ENCODE assay signal across 9 cellular contexts in the genomic region with DNA sequence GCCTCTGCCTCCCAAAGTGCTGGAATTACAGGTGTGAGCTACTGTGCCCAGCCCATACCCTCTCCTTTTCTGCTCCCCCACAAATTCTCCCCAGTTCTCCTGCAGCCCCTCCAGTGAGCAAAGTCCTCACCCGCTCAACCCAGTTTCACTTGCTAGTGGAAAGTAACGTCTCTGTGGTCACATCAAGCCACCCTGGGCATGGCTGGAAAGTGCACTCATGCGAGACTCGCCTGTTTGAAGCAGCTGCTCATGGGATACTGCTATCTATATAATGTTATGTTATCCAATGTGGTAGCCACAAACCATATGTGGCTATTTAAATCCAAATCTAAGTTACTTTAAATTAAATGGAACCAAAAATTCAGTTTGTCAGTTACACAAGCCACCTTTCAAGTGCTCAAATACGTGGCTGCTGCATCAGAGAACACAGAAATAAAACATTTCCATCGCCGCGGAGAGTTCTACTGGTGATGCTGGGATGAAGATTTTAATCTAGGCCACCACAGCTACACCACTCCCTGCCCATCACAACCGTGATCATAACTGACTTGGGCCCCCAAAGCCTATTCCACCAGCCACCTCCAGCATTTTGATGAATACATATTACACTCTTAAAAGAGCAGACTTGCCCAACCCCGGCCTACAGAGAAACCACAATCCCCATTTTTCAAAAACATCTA.
DNase-seq lines count a peak whose midpoint lies in the region; ATAC-seq and TF ChIP-seq lines count a peak whose summit lies in the region.
"Had no signal": no experiment of that assay in that cellular context is flagged by ENCODE, and none has a peak within 500 bp of the region (broad histone marks: within the 10 kb centered on the region; RNA-seq: fewer than 3 reads in every experiment).

No MANE protein-coding gene starts in this region.

- H4K20me1 ChIP-seq in DND-41 (ENCODE audit: insufficient read depth, low read length) (no peaks in the 10 kb centered on the region), mammary epithelial cell (ENCODE audit: insufficient read depth, low read length) (no peaks in the 10 kb centered on the region)

- dilution Hi-C loops in mammary epithelial cell (cut with HindIII; ENCODE audit: low sequenced_read_pairs): no loop called here

- DNase-seq in DND-41 (peak; percentile 71), MV-4-11 (lab: John Stamatoyannopoulos, UW) (peak; percentile 82), mammary epithelial cell (no peak), trophoblast cell (no peak), T-helper 9 cell (no peak), GOT3 (lab: John Stamatoyannopoulos, UW) (no peak), activated gamma-delta T cell treated with Interleukin-2 at 50 U/mL for 16 hours (no peak), left ventricle myocardium inferior (no peak)
- DNase-seq: NCI-H1436 had no signal

- H2BK120ac ChIP-seq in trophoblast cell (ENCODE audit: insufficient read depth, low read length, poor library complexity): peak overlapping the region; percentile 97

- peaks cover 63% of the 10 kb centered on the region for H3K79me1 ChIP-seq in trophoblast cell (ENCODE audit: low read length)

- H3K36me3 ChIP-seq in DND-41 (ENCODE audit: insufficient read depth, low read length) (no peaks in the 10 kb centered on the region), mammary epithelial cell (ENCODE audit: insufficient read depth, low read length) (no peaks in the 10 kb centered on the region), trophoblast cell (ENCODE audit: control insufficient read depth in 1 of 2, insufficient read depth in 2 of 2, low read length in 2 of 2) (no peaks in the 10 kb centered on the region), left ventricle myocardium inferior (no peaks in the 10 kb centered on the region)

- H2AK5ac ChIP-seq in trophoblast cell (ENCODE audit: low read length): peak overlapping the region; percentile 96

- peak overlapping the region; percentile 83 for H4K8ac ChIP-seq in trophoblast cell (ENCODE audit: low read depth, low read length)

- peak overlapping the region; percentile 97 for H4K91ac ChIP-seq in trophoblast cell (ENCODE audit: low read depth, low read length)

- H3K23ac ChIP-seq in trophoblast cell (ENCODE audit: low read length): no peak overlapping the region

- H3K4me3 ChIP-seq in DND-41 (ENCODE audit: low read depth in 1 of 2, low read length in 2 of 2): no peak overlapping the region
- no peak overlapping the region for H3K4me3 ChIP-seq in mammary epithelial cell (replicated peaks in 1 of 3; ENCODE audit: insufficient read depth in 1 of 3, low read depth in 2 of 3, low read length in 3 of 3)
- no peak overlapping the region for H3K4me3 ChIP-seq in trophoblast cell (ENCODE audit: low read depth, low read length)
- no peak overlapping the region for H3K4me3 ChIP-seq in left ventricle myocardium inferior

- H3K4ac ChIP-seq in trophoblast cell (ENCODE audit: low read depth, low read length): peak overlapping the region; percentile 73

- H3K79me2 ChIP-seq in DND-41 (ENCODE audit: insufficient read depth, low read length) (no peaks in the 10 kb centered on the region), mammary epithelial cell (ENCODE audit: insufficient read depth, low read length) (no peaks in the 10 kb centered on the region), trophoblast cell (ENCODE audit: control insufficient read depth, insufficient read depth, low read length, poor library complexity) (peaks cover 14% of the 10 kb centered on the region)

- in situ Hi-C loops in mammary epithelial cell (cut with MboI; ENCODE audit: low sequenced_read_pairs in 2 of 2): no loop called here

- WGBS in mammary epithelial cell (ENCODE audit: low coverage, missing lambda C conversion rate): 78% methylated on average over 10 of the region's 10 CpGs
- no CpG with 5 or more reads among the region's 10 CpGs for WGBS in trophoblast cell (ENCODE audit: extremely low coverage, insufficient coverage, insufficient read length)

- peak; percentile 80 for ATAC-seq in DND-41 (ENCODE audit: insufficient read depth, low read depth)

- CTCF ChIA-PET in mammary epithelial cell (lab: Charles Lee; ENCODE audit: low non-redundant PET): no interaction called here

- peak overlapping the region; percentile 99 for H2BK12ac ChIP-seq in trophoblast cell (ENCODE audit: low read length)

- no peak for TF ChIP-seq CTCF in DND-41 (IDR thresholded peaks at IDR 0.05; ENCODE audit: borderline replicate concordance, extremely low read depth, low read length, poor library complexity, severe bottlenecking)
- no peak for TF ChIP-seq CTCF in mammary epithelial cell (conservative IDR thresholded peaks at IDR 0.05 in 1 of 2, IDR thresholded peaks at IDR 0.05 in 1 of 2; ENCODE audit: extremely low read depth in 1 of 2, insufficient read depth in 1 of 2, low read depth in 1 of 2, low read length in 2 of 2)
- TF ChIP-seq CTCF in left ventricle myocardium inferior (IDR thresholded peaks at IDR 0.05; ENCODE audit: borderline replicate concordance): no peak

- H3K4me2 ChIP-seq in DND-41 (ENCODE audit: insufficient read depth, low read length) (no peak overlapping the region), mammary epithelial cell (ENCODE audit: insufficient read depth, low read depth, low read length) (peak overlapping the region; percentile 69), trophoblast cell (ENCODE audit: low read length) (peak overlapping the region; percentile 27)

- peak overlapping the region; percentile 44 for H3K27ac ChIP-seq in DND-41 (ENCODE audit: low read length)
- peak overlapping the region; percentile 59 for H3K27ac ChIP-seq in mammary epithelial cell (ENCODE audit: insufficient read depth, low read depth, low read length)
- H3K27ac ChIP-seq in trophoblast cell (ENCODE audit: low read depth, low read length): peak overlapping the region; percentile 95
- no peak overlapping the region for H3K27ac ChIP-seq in left ventricle myocardium inferior (replicated peaks)

- H3K4me1 ChIP-seq in DND-41 (ENCODE audit: insufficient read depth, low read length) (peaks cover 20% of the 10 kb centered on the region), mammary epithelial cell (ENCODE audit: insufficient read depth, low read length) (peaks cover 23% of the 10 kb centered on the region), trophoblast cell (ENCODE audit: control insufficient read depth in 1 of 2, insufficient read depth in 2 of 2, low read length in 2 of 2) (peaks cover 57 to 59% of the 10 kb centered on the region in 2 experiments), left ventricle myocardium inferior (peaks cover 52% of the 10 kb centered on the region)

- intact Hi-C loops in mammary epithelial cell (cut with micrococcal nuclease): no loop called here
- intact Hi-C loops in left ventricle myocardium inferior (cut with micrococcal nuclease): no loop called here

- H3K9ac ChIP-seq in DND-41 (ENCODE audit: low read depth, low read length) (no peak overlapping the region), mammary epithelial cell (ENCODE audit: insufficient read depth, low read length) (peak overlapping the region; percentile 46), trophoblast cell (ENCODE audit: low read length) (no peak overlapping the region)

- H4K12ac ChIP-seq in trophoblast cell (ENCODE audit: low read depth, low read length): no peak overlapping the region

- H3K18ac ChIP-seq in trophoblast cell (ENCODE audit: low read length): peak overlapping the region; percentile 86

- no peaks in the 10 kb centered on the region for H3K9me3 ChIP-seq in DND-41 (ENCODE audit: insufficient read depth, low read length, severe bottlenecking)
- no peaks in the 10 kb centered on the region for H3K9me3 ChIP-seq in mammary epithelial cell (replicated peaks; ENCODE audit: insufficient read depth, low read length)
- H3K9me3 ChIP-seq in trophoblast cell (ENCODE audit: insufficient read depth, low read depth, low read length): no peaks in the 10 kb centered on the region
- no peaks in the 10 kb centered on the region for H3K9me3 ChIP-seq in left ventricle myocardium inferior (replicated peaks)

- peak overlapping the region; percentile 91 for H2BK5ac ChIP-seq in trophoblast cell (ENCODE audit: low read depth, low read length, poor library complexity)

- H3K27me3 ChIP-seq in DND-41 (ENCODE audit: insufficient read depth, low read length, poor library complexity) (no peaks in the 10 kb centered on the region), mammary epithelial cell (ENCODE audit: insufficient read depth, low read length) (no peaks in the 10 kb centered on the region), trophoblast cell (ENCODE audit: insufficient read depth, low read length) (no peaks in the 10 kb centered on the region), left ventricle myocardium inferior (ENCODE audit: low read depth) (no peaks in the 10 kb centered on the region)

- H2AFZ ChIP-seq in DND-41 (ENCODE audit: low read depth, low read length) (no peak overlapping the region; the same call in 1 of the 2 replicates), mammary epithelial cell (ENCODE audit: low read depth, low read length) (peak overlapping the region; percentile 92), trophoblast cell (ENCODE audit: insufficient read depth, low read length, poor library complexity) (no peak overlapping the region)

- BruUV-seq in mammary epithelial cell (replicated peaks; lab: Mats Ljungman, UMichigan): no TSS peak

- peak overlapping the region; percentile 92 for H3K14ac ChIP-seq in trophoblast cell (ENCODE audit: low read length)

Comparison
In these comparisons a context has a peak if more than half of its experiments do, and no peak if none do; other contexts are left out.
1. DNase-seq: peak in DND-41 (single experiment) and MV-4-11 (single experiment); none in mammary epithelial cell (single experiment), trophoblast cell (0 of 2), T-helper 9 cell (single experiment), GOT3 (single experiment), activated gamma-delta T cell treated with Interleukin-2 at 50 U/mL for 16 hours (single experiment) and left ventricle myocardium inferior (single experiment).